ENCODE assay signal across 8 cellular contexts in genomic region chr3:126355777-126356372, GRCh38. TPM values are rescaled to one million over a fixed set of nuclear protein-coding genes. Genes with fewer than 3 reads are reported as not detected.
DNase-seq lines count a peak whose midpoint lies in the region; ATAC-seq and TF ChIP-seq lines count a peak whose summit lies in the region.

No MANE protein-coding gene starts in this region.

- H3K4me1 Mint-ChIP-seq in CD4-positive, CD25-positive, alpha-beta regulatory T cell, result peaks cover 0 to 23% (median 3%) of the 10 kb centered on the region in 4 donors
- peaks cover 12% of the 10 kb centered on the region for H3K4me1 Mint-ChIP-seq in activated T-cell treated with anti-CD3 and anti-CD28 coated beads, Interleukin-2, amount 50 U/mL, for 72 hours (ENCODE audit: low read depth)
- peaks cover 18% of the 10 kb centered on the region in 2 donors for H3K4me1 Mint-ChIP-seq in natural killer cell

- H3K4me1 ChIP-seq in CD4-positive, CD25-positive, alpha-beta regulatory T cell (ENCODE audit: control insufficient read depth, insufficient read depth, low read length, poor library complexity, severe bottlenecking), result peaks cover 18% of the 10 kb centered on the region
- H3K4me1 ChIP-seq in HUES6 (ENCODE audit: control insufficient read depth, insufficient read depth, low read length), result peaks cover 22% of the 10 kb centered on the region

- intact Hi-C loops in natural killer cell (cut with micrococcal nuclease), result no loop called here

- no peaks in the 10 kb centered on the region for H3K9me3 ChIP-seq in CD4-positive, CD25-positive, alpha-beta regulatory T cell (ENCODE audit: control insufficient read depth in 2 of 2, low read length in 2 of 2)
- no peaks in the 10 kb centered on the region for H3K9me3 ChIP-seq in HUES6 (ENCODE audit: control insufficient read depth, insufficient read depth, low read depth, low read length)

- no peak overlapping the region for H3K27ac ChIP-seq in CD4-positive, CD25-positive, alpha-beta regulatory T cell (ENCODE audit: insufficient read depth, low read length, poor library complexity, severe bottlenecking)
- no peak overlapping the region for H3K27ac ChIP-seq in HUES6 (ENCODE audit: low read depth, low read length)

- H3K4me3 Mint-ChIP-seq in CD4-positive, CD25-positive, alpha-beta regulatory T cell, result peak overlapping the region; percentile 71 to 93 (median 90)
- peak overlapping the region; percentile 66 to 86 for H3K4me3 Mint-ChIP-seq in activated T-cell treated with anti-CD3 and anti-CD28 coated beads, Interleukin-2, amount 50 U/mL, for 72 hours
- peak overlapping the region; percentile 95 for H3K4me3 Mint-ChIP-seq in natural killer cell

- H3K4me3 ChIP-seq in CD4-positive, CD25-positive, alpha-beta regulatory T cell (ENCODE audit: low read depth, low read length), result no peak overlapping the region
- H3K4me3 ChIP-seq in HUES6 (ENCODE audit: low read depth, low read length), result peak overlapping the region; percentile 68

- no peaks in the 10 kb centered on the region for H3K36me3 ChIP-seq in CD4-positive, CD25-positive, alpha-beta regulatory T cell (ENCODE audit: control insufficient read depth, insufficient read depth, low read length)
- H3K36me3 ChIP-seq in HUES6 (ENCODE audit: control insufficient read depth, insufficient read depth, low read length), result peaks cover 12% of the 10 kb centered on the region

- H3K9ac ChIP-seq in HUES6 (ENCODE audit: low read length), result peak overlapping the region; percentile 52

- peaks cover 20% of the 10 kb centered on the region for H3K27me3 ChIP-seq in CD4-positive, CD25-positive, alpha-beta regulatory T cell (ENCODE audit: control insufficient read depth, insufficient read depth, low read length)
- H3K27me3 ChIP-seq in HUES6 (ENCODE audit: control insufficient read depth, insufficient read depth, low read length), result peaks cover 24% of the 10 kb centered on the region

- peaks cover 0 to 3% (median 0%) of the 10 kb centered on the region in 7 donors for H3K9me3 Mint-ChIP-seq in CD4-positive, CD25-positive, alpha-beta regulatory T cell
- H3K9me3 Mint-ChIP-seq in activated T-cell treated with anti-CD3 and anti-CD28 coated beads, Interleukin-2, amount 50 U/mL, for 72 hours, result no peaks in the 10 kb centered on the region
- no peaks in the 10 kb centered on the region for H3K9me3 Mint-ChIP-seq in natural killer cell

- no peak for TF ChIP-seq CTCF in natural killer cell (IDR thresholded peaks at IDR 0.05)

- H3K27me3 Mint-ChIP-seq in CD4-positive, CD25-positive, alpha-beta regulatory T cell, result peaks cover 46% of the 10 kb centered on the region
- peaks cover 48% of the 10 kb centered on the region for H3K27me3 Mint-ChIP-seq in activated T-cell treated with anti-CD3 and anti-CD28 coated beads, Interleukin-2, amount 50 U/mL, for 72 hours (ENCODE audit: low read depth)
- peaks cover 35 to 41% of the 10 kb centered on the region in 2 donors for H3K27me3 Mint-ChIP-seq in natural killer cell (ENCODE audit: low read depth in 2 of 2)

- no peaks in the 10 kb centered on the region for H3K36me3 Mint-ChIP-seq in CD4-positive, CD25-positive, alpha-beta regulatory T cell
- peaks cover 2% of the 10 kb centered on the region in 2 donors for H3K36me3 Mint-ChIP-seq in activated T-cell treated with anti-CD3 and anti-CD28 coated beads, Interleukin-2, amount 50 U/mL, for 72 hours (ENCODE audit: insufficient read depth in 2 of 2)
- H3K36me3 Mint-ChIP-seq in natural killer cell, result no peaks in the 10 kb centered on the region

- no peak for DNase-seq in CD4-positive, CD25-positive, alpha-beta regulatory T cell
- DNase-seq in activated T-cell treated with anti-CD3 and anti-CD28 coated beads, Interleukin-2, amount 50 U/mL, for 72 hours, result peak in 1 of 2 donors; percentile 10
- peak; percentile 92 for DNase-seq in foreskin melanocyte
- no peak for DNase-seq in natural killer cell
- no peak for DNase-seq in NCI-H1436 (lab: John Stamatoyannopoulos, UW)
- DNase-seq in NCI-H446 treated with DMSO at 0.1 percent for 48 hours (lab: John Stamatoyannopoulos, UW), result no peak
- no peak for DNase-seq in NOMO-1 treated with DMSO at 0.1 percent for 48 hours (lab: John Stamatoyannopoulos, UW; ENCODE audit: unreplicated experiment)

- H3K27ac Mint-ChIP-seq in CD4-positive, CD25-positive, alpha-beta regulatory T cell, result peak overlapping the region in 2 of 3 donors; percentile 23 to 82
- no peak overlapping the region for H3K27ac Mint-ChIP-seq in activated T-cell treated with anti-CD3 and anti-CD28 coated beads, Interleukin-2, amount 50 U/mL, for 72 hours
- peak overlapping the region; percentile 60 to 82 for H3K27ac Mint-ChIP-seq in natural killer cell

- no peak for ATAC-seq in CD4-positive, CD25-positive, alpha-beta regulatory T cell (ENCODE audit: low read depth in 2 of 2)
- no peak for ATAC-seq in activated T-cell treated with anti-CD3 and anti-CD28 coated beads, Interleukin-2, amount 50 U/mL, for 72 hours (replicated peaks in 1 of 2)
- ATAC-seq in natural killer cell, result no peak

RNA-seq across cellular contexts. Expression of gene KLF15, which starts 1.3 kb away (rescaled TPM):
- total RNA-seq in CD4-positive, CD25-positive, alpha-beta regulatory T cell, result not detected
- polyA plus RNA-seq in CD4-positive, CD25-positive, alpha-beta regulatory T cell, result not detected
- total RNA-seq in activated T-cell treated with anti-CD3 and anti-CD28 coated beads, Interleukin-2, amount 50 U/mL, for 72 hours, result 1 to 10 TPM in 1 of 2 donors, under 1 TPM in 1; 0.44 to 1.0 TPM
- under 1 TPM; 0.23 to 0.38 (median 0.36) TPM for total RNA-seq in natural killer cell

RNA-seq across cellular contexts. Expression of gene CFAP100, which starts 38.8 kb away (rescaled TPM):
- not detected for total RNA-seq in CD4-positive, CD25-positive, alpha-beta regulatory T cell
- not detected for polyA plus RNA-seq in CD4-positive, CD25-positive, alpha-beta regulatory T cell
- not detected for total RNA-seq in activated T-cell treated with anti-CD3 and anti-CD28 coated beads, Interleukin-2, amount 50 U/mL, for 72 hours
- not detected for total RNA-seq in natural killer cell
